Comparison of ENCODE assay signal across 1 cellular context in the genomic region with DNA sequence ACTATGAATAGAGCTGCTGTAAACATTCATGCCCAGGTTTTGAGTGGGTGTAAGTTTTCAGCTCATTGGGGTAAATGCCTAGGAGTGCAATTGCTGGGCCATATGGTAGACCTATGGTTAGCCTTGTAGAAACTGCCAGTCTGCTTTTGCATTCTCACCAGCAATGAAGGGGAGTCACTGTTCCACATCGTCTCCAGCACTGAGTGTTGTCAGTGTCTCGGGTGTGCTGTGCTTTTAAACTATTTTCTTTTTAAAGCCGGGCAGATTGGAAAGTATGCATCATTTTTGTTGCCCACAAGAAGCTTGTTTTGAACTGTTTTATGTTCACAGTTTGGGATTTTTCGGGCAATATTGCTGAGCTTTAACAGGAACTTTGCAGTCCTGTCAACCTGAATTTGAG.
TF ChIP-seq lines count a peak whose summit lies in the region.

No MANE protein-coding gene starts in this region.

TF ChIP-seq in IMR-90, 13 proteins besides CTCF, POLR2A, EP300 and RAD21:
- TF ChIP-seq BHLHE40 (IDR thresholded peaks at IDR 0.05; ENCODE audit: low read depth, low read length) = no peak
- TF ChIP-seq, protein P1, sequence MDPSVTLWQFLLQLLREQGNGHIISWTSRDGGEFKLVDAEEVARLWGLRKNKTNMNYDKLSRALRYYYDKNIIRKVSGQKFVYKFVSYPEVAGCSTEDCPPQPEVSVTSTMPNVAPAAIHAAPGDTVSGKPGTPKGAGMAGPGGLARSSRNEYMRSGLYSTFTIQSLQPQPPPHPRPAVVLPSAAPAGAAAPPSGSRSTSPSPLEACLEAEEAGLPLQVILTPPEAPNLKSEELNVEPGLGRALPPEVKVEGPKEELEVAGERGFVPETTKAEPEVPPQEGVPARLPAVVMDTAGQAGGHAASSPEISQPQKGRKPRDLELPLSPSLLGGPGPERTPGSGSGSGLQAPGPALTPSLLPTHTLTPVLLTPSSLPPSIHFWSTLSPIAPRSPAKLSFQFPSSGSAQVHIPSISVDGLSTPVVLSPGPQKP (IDR thresholded peaks at IDR 0.05; ENCODE audit: borderline replicate concordance, low read depth, low read length) = no peak
- no peak for TF ChIP-seq RFX5 (IDR thresholded peaks at IDR 0.05; ENCODE audit: low read depth, low read length)
- no peak for TF ChIP-seq FOS (IDR thresholded peaks at IDR 0.05; ENCODE audit: low read depth, low read length)
- no peak for TF ChIP-seq CHD1 (IDR thresholded peaks at IDR 0.05; ENCODE audit: low read depth, low read length)
- TF ChIP-seq USF2 (IDR thresholded peaks at IDR 0.05; ENCODE audit: low read depth, low read length) = no peak
TF ChIP-seq in IMR-90: peak in this region for 0.
